9 cellular contexts compared by ENCODE assay signal in genomic region chr15:59160880-59161593, GRCh38. TPM values are rescaled to one million over a fixed set of nuclear protein-coding genes. Genes with fewer than 3 reads are reported as not detected.
DNase-seq lines count a peak whose midpoint lies in the region; ATAC-seq and TF ChIP-seq lines count a peak whose summit lies in the region.
"Had no signal": no experiment of that assay in that cellular context is flagged by ENCODE, and none has a peak within 500 bp of the region (broad histone marks: within the 10 kb centered on the region; RNA-seq: fewer than 3 reads in every experiment).

No MANE protein-coding gene starts in this region.

- DNase-seq in left ventricle myocardium superior (no peak), right cardiac atrium (no peak), NCI-H748 treated with DMSO at 0.1 percent for 48 hours (lab: John Stamatoyannopoulos, UW) (peak; percentile 64), choroid plexus epithelial cell (ENCODE audit: low read depth) (peak; percentile 46), spleen (no peak)

- H3K27me3 ChIP-seq in right cardiac atrium (ENCODE audit: control insufficient read depth, insufficient read depth): no peaks in the 10 kb centered on the region
- H3K27me3 ChIP-seq in spleen (replicated peaks in 1 of 7): no peaks in the 10 kb centered on the region
- H3K27me3 ChIP-seq: upper lobe of left lung had no signal

- H3K9me3 ChIP-seq in right cardiac atrium (ENCODE audit: control insufficient read depth, low read length) (no peaks in the 10 kb centered on the region), spleen (no peaks in the 10 kb centered on the region)
- H3K9me3 ChIP-seq: upper lobe of left lung had no signal

- ATAC-seq in left ventricle myocardium superior (peak; percentile 19), right cardiac atrium (no peak), GM21528 (IDR thresholded peaks at IDR 0.05; ENCODE audit: low FRiP score, unreplicated experiment) (no peak), HG02623 (IDR thresholded peaks at IDR 0.05; ENCODE audit: unreplicated experiment) (no peak), GM19452 (IDR thresholded peaks at IDR 0.05; ENCODE audit: unreplicated experiment) (no peak)

- H3K4me3 ChIP-seq in right cardiac atrium (ENCODE audit: low read length): no peak overlapping the region
- H3K4me3 ChIP-seq in choroid plexus epithelial cell (ENCODE audit: low read depth, low read length): no peak overlapping the region
- no peak overlapping the region for H3K4me3 ChIP-seq in spleen
- H3K4me3 ChIP-seq: upper lobe of left lung had no signal

- no peak overlapping the region for H3K27ac ChIP-seq in right cardiac atrium (ENCODE audit: low read length)
- H3K27ac ChIP-seq in spleen: no peak overlapping the region
- H3K27ac ChIP-seq: upper lobe of left lung had no signal

- TF ChIP-seq POLR2A in spleen (IDR thresholded peaks at IDR 0.05): no peak

- 87% methylated on average over 23 of the region's 23 CpGs for WGBS in right cardiac atrium
- 89 to 91% (median 90%) methylated on average over 23 of the region's 23 CpGs for WGBS in spleen, 5 donors

- H3K36me3 ChIP-seq in spleen: peaks cover 0 to 81% (median 50%) of the 10 kb centered on the region in 6 donors

- TF ChIP-seq CTCF in choroid plexus epithelial cell (conservative IDR thresholded peaks at IDR 0.05; ENCODE audit: low read depth, low read length) (peak; percentile 77), spleen (IDR thresholded peaks at IDR 0.05 in 8 of 11, conservative IDR thresholded peaks at IDR 0.05 in 3 of 11) (peak in 6 of 11 experiments; percentile 13 to 45 (median 24))

- no peaks in the 10 kb centered on the region for H3K4me1 ChIP-seq in right cardiac atrium (ENCODE audit: control insufficient read depth, insufficient read depth, low read length)
- H3K4me1 ChIP-seq in spleen: no peaks in the 10 kb centered on the region

- intact Hi-C loops in left ventricle myocardium superior (cut with micrococcal nuclease): no loop called here
- intact Hi-C loops in right cardiac atrium (cut with DNase I): loop anchor here in 2 of 4 donors (5.0 to 10.0 kb wide), 2 partner anchors 331 to 334 kb away; no protein-coding TSS in a partner anchor
- intact Hi-C loops in spleen (cut with DNase I; ENCODE audit: low total_unique reads): no loop called here

RNA-seq across cellular contexts. Expression of gene LDHAL6B, which starts 45.6 kb away (rescaled TPM):
- total RNA-seq in left ventricle myocardium superior (not detected), right cardiac atrium (not detected), spleen (not detected)
- polyA plus RNA-seq in right cardiac atrium (not detected), spleen (under 1 TPM in 1 of 3 donors, not detected in 2; 0.06 TPM)

RNA-seq across cellular contexts. Expression of gene CCNB2, which starts 56.1 kb away (rescaled TPM):
- total RNA-seq in left ventricle myocardium superior (0.42 TPM), right cardiac atrium (1 to 10 TPM in 1 of 4 donors, under 1 TPM in 3; 0.17 to 2.1 (median 0.65) TPM), spleen (10 to 100 TPM in 2 of 7 donors, 1 to 10 TPM in 5; 1.5 to 13.1 (median 5.4) TPM)
- polyA plus RNA-seq in right cardiac atrium (0.07 TPM), spleen (10 to 100 TPM in 1 of 3 donors, 1 to 10 TPM in 2; 1.3 to 13.5 (median 4.6) TPM)

Comparison
In these comparisons a context has a peak if more than half of its experiments do, and no peak if none do; other contexts are left out.
1. DNase-seq: peak in NCI-H748 treated with DMSO at 0.1 percent for 48 hours (single experiment) and choroid plexus epithelial cell (single experiment); none in left ventricle myocardium superior (single experiment), right cardiac atrium (0 of 3) and spleen (single experiment).